Comparison of ENCODE assay signal across 8 cellular contexts in genomic region chr2:75374414-75374957, GRCh38.
DNase-seq lines count a peak whose midpoint lies in the region; ATAC-seq and TF ChIP-seq lines count a peak whose summit lies in the region.
"Not testable (repeated sequence)": the region's sequence is repeated elsewhere in the genome, so short reads cannot be mapped to it uniquely, and the experiment has no call there.

No MANE protein-coding gene starts in this region.

- not testable (repeated sequence) for H4K20me1 ChIP-seq in neural progenitor cell (ENCODE audit: low read depth)

- H3K27me3 Mint-ChIP-seq in neural progenitor cell (ENCODE audit: insufficient read depth, low read depth) = not testable (repeated sequence)

- in situ Hi-C loops in astrocyte of the spinal cord (cut with HindIII; ENCODE audit: low sequenced_read_pairs) = not testable (repeated sequence)

- peak overlapping the region; percentile 42 for H3K4me2 ChIP-seq in neural progenitor cell

- H3K27ac ChIP-seq in SJSA1, foreskin keratinocyte, neural progenitor cell: not testable (repeated sequence)

- peak overlapping the region; percentile 82 for H3K27ac Mint-ChIP-seq in neural progenitor cell

- not testable (repeated sequence) for H3K36me3 ChIP-seq in SJSA1, neural progenitor cell

- H3F3A ChIP-seq in neural progenitor cell (ENCODE audit: low read depth) = not testable (repeated sequence)

- ATAC-seq in foreskin keratinocyte = not testable (repeated sequence)

- H3K79me2 ChIP-seq in neural progenitor cell (ENCODE audit: low read depth) = not testable (repeated sequence)

- not testable (repeated sequence) for H3K4me1 Mint-ChIP-seq in neural progenitor cell

- H3K36me3 Mint-ChIP-seq in neural progenitor cell = not testable (repeated sequence)

- peaks cover 38% of the 10 kb centered on the region for H3K9me3 Mint-ChIP-seq in neural progenitor cell

- DNase-seq in CMK (ENCODE audit: low read depth) (peak; percentile 90), H4 (ENCODE audit: low spot score) (peak; percentile 64), M059J (ENCODE audit: low read depth) (peak; percentile 34), NCI-H526 (lab: John Stamatoyannopoulos, UW) (peak; percentile 57 to 85), SJSA1 (ENCODE audit: low read depth in 1 of 2, low spot score in 2 of 2) (peak; percentile 14 to 53), astrocyte of the spinal cord (ENCODE audit: low read depth, low spot score) (peak; percentile 33), foreskin keratinocyte (peak in 1 of 2 donors; percentile 25), neural progenitor cell (ENCODE audit: low spot score) (peak; percentile 73)

- not testable (repeated sequence) for H3K27me3 ChIP-seq in SJSA1 (replicated peaks); foreskin keratinocyte; neural progenitor cell

- peak overlapping the region; percentile 68 for H2AFZ ChIP-seq in neural progenitor cell (replicated peaks)

- not testable (repeated sequence) for H3K9ac ChIP-seq in neural progenitor cell

- H3K4me3 ChIP-seq in SJSA1; astrocyte of the spinal cord (ENCODE audit: low read depth, low read length); neural progenitor cell: not testable (repeated sequence)

- not testable (repeated sequence) for H3K4me3 Mint-ChIP-seq in neural progenitor cell

- not testable (repeated sequence) for H3K4me1 ChIP-seq in SJSA1 (replicated peaks); neural progenitor cell
- H3K4me1 ChIP-seq in foreskin keratinocyte = peaks cover 11% of the 10 kb centered on the region

- not testable (repeated sequence) for H3K9me3 ChIP-seq in SJSA1 (replicated peaks); neural progenitor cell (ENCODE audit: low read depth)

- TF ChIP-seq CTCF in astrocyte of the spinal cord (IDR thresholded peaks at IDR 0.05; ENCODE audit: low read depth, low read length); neural progenitor cell (IDR thresholded peaks at IDR 0.05): not testable (repeated sequence)
- TF ChIP-seq CTCF in foreskin keratinocyte (conservative IDR thresholded peaks at IDR 0.05) = peak; percentile 2
